13 cellular contexts compared by ENCODE assay signal in the genomic region with DNA sequence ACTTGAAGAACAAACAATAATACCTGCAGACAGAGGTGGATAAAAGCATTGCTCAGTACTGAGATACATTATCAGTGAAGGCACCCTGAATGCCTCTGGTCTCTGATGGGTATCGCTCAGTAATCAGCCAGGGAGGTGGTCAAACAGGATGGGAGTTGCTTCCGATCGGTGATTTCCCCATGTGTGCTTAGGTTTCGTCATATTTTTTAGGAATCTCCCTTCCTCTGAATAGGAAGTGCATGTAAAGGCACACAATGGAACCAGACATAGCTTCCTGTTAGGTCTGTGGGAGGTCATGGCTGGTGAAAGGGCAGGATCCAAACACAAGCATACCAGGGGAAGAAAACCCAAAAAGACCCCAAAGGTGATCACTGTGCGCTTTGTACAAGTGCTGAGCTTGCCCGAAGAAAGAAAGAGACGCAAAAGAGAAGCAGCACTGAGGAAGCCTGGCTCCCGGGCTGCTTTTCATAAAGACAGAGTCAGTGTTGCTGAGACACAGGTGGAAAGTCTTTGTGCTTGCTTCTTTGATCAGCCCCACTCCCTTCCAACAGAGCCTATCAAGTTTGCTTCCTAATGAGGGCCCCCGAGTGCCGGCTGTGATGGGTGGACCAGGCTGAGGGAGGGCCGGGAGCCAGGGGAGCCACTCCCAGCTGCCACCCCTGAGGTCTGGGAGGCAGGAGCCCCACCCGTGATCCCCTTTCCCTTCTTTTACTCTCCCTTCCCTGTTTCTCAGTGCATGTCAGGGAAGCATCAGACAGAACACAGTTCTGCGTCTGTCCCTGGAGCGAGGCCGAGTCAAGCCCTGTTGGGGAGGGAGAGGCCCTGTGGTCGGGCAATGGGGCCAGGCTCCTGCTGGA.
DNase-seq lines count a peak whose midpoint lies in the region; ATAC-seq, FAIRE-seq and TF ChIP-seq lines count a peak whose summit lies in the region.
"Had no signal": no experiment of that assay in that cellular context is flagged by ENCODE, and none has a peak within 500 bp of the region (broad histone marks: within the 10 kb centered on the region; RNA-seq: fewer than 3 reads in every experiment).

No MANE protein-coding gene starts in this region.

- ATAC-seq in GM19023 (IDR thresholded peaks at IDR 0.05; ENCODE audit: unreplicated experiment) = no peak
- ATAC-seq: activated CD8-positive, alpha-beta memory T cell treated with anti-CD3 and anti-CD28 coated beads, Interleukin-2, amount 10 ng/mL, durations not matched to agents 7 days and 5 days; stimulated activated effector memory CD8-positive, alpha-beta T cell treated with anti-CD3 and anti-CD28 coated beads, Interleukin-12 subunit alpha, Interleukin-12 subunit beta, amount 100 ng/mL, for 72 hours had no signal

- TF ChIP-seq CTCF in glutamatergic neuron (IDR thresholded peaks at IDR 0.05; ENCODE audit: partially characterized antibody, unreplicated experiment) (no peak), nephron progenitor cell (IDR thresholded peaks at IDR 0.05) (no peak)

- DNase-seq in GM12891 (ENCODE audit: insufficient read length, low spot score) (no peak), UCSD-AML1 (lab: John Stamatoyannopoulos, UW; ENCODE audit: unreplicated experiment) (peak; percentile 56), glutamatergic neuron (no peak), nephron progenitor cell (peak; percentile 20), H54 (ENCODE audit: insufficient read length, low spot score) (no peak), cortex of kidney (lab: John Stamatoyannopoulos, UW) (no peak)
- no peak for DNase-seq in activated naive CD8-positive, alpha-beta T cell treated with anti-CD3 and anti-CD28 coated beads for 36 hours
- DNase-seq: activated CD8-positive, alpha-beta memory T cell treated with anti-CD3 and anti-CD28 coated beads, Interleukin-2, amount 10 ng/mL, durations not matched to agents 7 days and 5 days; DND-41; NCI-H1048; NCI-H510A had no signal

- FAIRE-seq in GM12891 (lab: Jason Lieb, UNC) (peak; percentile 5), H54 (lab: Jason Lieb, UNC) (no peak)

- peak overlapping the region; percentile 12 for H3K4me3 Mint-ChIP-seq in glutamatergic neuron (ENCODE audit: unreplicated experiment)
- H3K4me3 Mint-ChIP-seq in nephron progenitor cell = no peak overlapping the region
- H3K4me3 Mint-ChIP-seq in activated naive CD8-positive, alpha-beta T cell treated with anti-CD3 and anti-CD28 coated beads for 36 hours = no peak overlapping the region
- H3K4me3 Mint-ChIP-seq: activated CD8-positive, alpha-beta memory T cell treated with anti-CD3 and anti-CD28 coated beads, Interleukin-2, amount 10 ng/mL, durations not matched to agents 7 days and 5 days; stimulated activated effector memory CD8-positive, alpha-beta T cell treated with anti-CD3 and anti-CD28 coated beads, Interleukin-12 subunit alpha, Interleukin-12 subunit beta, amount 100 ng/mL, for 72 hours had no signal

- TF ChIP-seq POLR2A in GM12891 (IDR thresholded peaks at IDR 0.05; ENCODE audit: low read depth, low read length) (no peak), H54 (IDR thresholded peaks at IDR 0.05; ENCODE audit: low read depth, low read length) (no peak)

- H3K27ac Mint-ChIP-seq in glutamatergic neuron (ENCODE audit: unreplicated experiment) (no peak overlapping the region), nephron progenitor cell (no peak overlapping the region)
- no peak overlapping the region for H3K27ac Mint-ChIP-seq in activated naive CD8-positive, alpha-beta T cell treated with anti-CD3 and anti-CD28 coated beads for 36 hours
- H3K27ac Mint-ChIP-seq: activated CD8-positive, alpha-beta memory T cell treated with anti-CD3 and anti-CD28 coated beads, Interleukin-2, amount 10 ng/mL, durations not matched to agents 7 days and 5 days; stimulated activated effector memory CD8-positive, alpha-beta T cell treated with anti-CD3 and anti-CD28 coated beads, Interleukin-12 subunit alpha, Interleukin-12 subunit beta, amount 100 ng/mL, for 72 hours had no signal

- H3K36me3 Mint-ChIP-seq in glutamatergic neuron (ENCODE audit: unreplicated experiment) (no peaks in the 10 kb centered on the region), nephron progenitor cell (ENCODE audit: low read depth) (no peaks in the 10 kb centered on the region)
- H3K36me3 Mint-ChIP-seq in activated naive CD8-positive, alpha-beta T cell treated with anti-CD3 and anti-CD28 coated beads for 36 hours = no peaks in the 10 kb centered on the region
- H3K36me3 Mint-ChIP-seq: activated CD8-positive, alpha-beta memory T cell treated with anti-CD3 and anti-CD28 coated beads, Interleukin-2, amount 10 ng/mL, durations not matched to agents 7 days and 5 days; stimulated activated effector memory CD8-positive, alpha-beta T cell treated with anti-CD3 and anti-CD28 coated beads, Interleukin-12 subunit alpha, Interleukin-12 subunit beta, amount 100 ng/mL, for 72 hours had no signal

- H3K4me1 Mint-ChIP-seq in glutamatergic neuron (ENCODE audit: low read depth, unreplicated experiment) (peaks cover 8% of the 10 kb centered on the region), nephron progenitor cell (peaks cover 46% of the 10 kb centered on the region)
- peaks cover 4% of the 10 kb centered on the region for H3K4me1 Mint-ChIP-seq in activated naive CD8-positive, alpha-beta T cell treated with anti-CD3 and anti-CD28 coated beads for 36 hours
- H3K4me1 Mint-ChIP-seq: activated CD8-positive, alpha-beta memory T cell treated with anti-CD3 and anti-CD28 coated beads, Interleukin-2, amount 10 ng/mL, durations not matched to agents 7 days and 5 days; stimulated activated effector memory CD8-positive, alpha-beta T cell treated with anti-CD3 and anti-CD28 coated beads, Interleukin-12 subunit alpha, Interleukin-12 subunit beta, amount 100 ng/mL, for 72 hours had no signal

- H3K27me3 Mint-ChIP-seq in glutamatergic neuron (ENCODE audit: unreplicated experiment) (peaks cover 2% of the 10 kb centered on the region), nephron progenitor cell (ENCODE audit: low read depth, poor library complexity) (peaks cover 10% of the 10 kb centered on the region)
- H3K27me3 Mint-ChIP-seq in activated naive CD8-positive, alpha-beta T cell treated with anti-CD3 and anti-CD28 coated beads for 36 hours = no peaks in the 10 kb centered on the region

- H3K9me3 Mint-ChIP-seq in glutamatergic neuron (ENCODE audit: unreplicated experiment) (peaks cover 6% of the 10 kb centered on the region), nephron progenitor cell (no peaks in the 10 kb centered on the region)
- H3K9me3 Mint-ChIP-seq in activated naive CD8-positive, alpha-beta T cell treated with anti-CD3 and anti-CD28 coated beads for 36 hours = no peaks in the 10 kb centered on the region
- H3K9me3 Mint-ChIP-seq: stimulated activated effector memory CD8-positive, alpha-beta T cell treated with anti-CD3 and anti-CD28 coated beads, Interleukin-12 subunit alpha, Interleukin-12 subunit beta, amount 100 ng/mL, for 72 hours had no signal

TF ChIP-seq in GM12891, 5 proteins besides CTCF, POLR2A, EP300 and RAD21:
- TF ChIP-seq SPI1 (IDR thresholded peaks at IDR 0.05; ENCODE audit: low read depth, low read length) = no peak
- no peak for TF ChIP-seq POLR2AphosphoS5 (IDR thresholded peaks at IDR 0.05; ENCODE audit: low read depth, low read length)
- no peak for TF ChIP-seq TAF1 (IDR thresholded peaks at IDR 0.05; ENCODE audit: low read depth, low read length)
- TF ChIP-seq POU2F2 (IDR thresholded peaks at IDR 0.05; ENCODE audit: low read depth, low read length) = no peak
- TF ChIP-seq PAX5 (IDR thresholded peaks at IDR 0.05; ENCODE audit: insufficient read depth, low read length, severe bottlenecking) = no peak

Comparison
In these comparisons a context has a peak if more than half of its experiments do, and no peak if none do; other contexts are left out.
1. DNase-seq: peak in UCSD-AML1 (single experiment) and nephron progenitor cell (single experiment); none in GM12891 (single experiment), glutamatergic neuron (single experiment), H54 (single experiment), cortex of kidney (single experiment) and activated naive CD8-positive, alpha-beta T cell treated with anti-CD3 and anti-CD28 coated beads for 36 hours (single experiment).